10 cellular contexts compared by ENCODE assay signal in genomic region chr5:123421773-123422172, GRCh38. TPM values are rescaled to one million over a fixed set of nuclear protein-coding genes. Genes with fewer than 3 reads are reported as not detected.
DNase-seq lines count a peak whose midpoint lies in the region; ATAC-seq, FAIRE-seq and TF ChIP-seq lines count a peak whose summit lies in the region.
"Had no signal": no experiment of that assay in that cellular context is flagged by ENCODE, and none has a peak within 500 bp of the region (broad histone marks: within the 10 kb centered on the region; RNA-seq: fewer than 3 reads in every experiment).

No MANE protein-coding gene starts in this region.

- H2BK120ac ChIP-seq in mesendoderm (ENCODE audit: low read depth, low read length), result no peak overlapping the region

- H3K4me3 Mint-ChIP-seq in activated CD4-positive, alpha-beta T cell treated with anti-CD3 and anti-CD28 coated beads, Interleukin-2, amount 10 ng/mL, durations not matched to agents 24 days and 14 days, result no peak overlapping the region

- no peaks in the 10 kb centered on the region for H3K9me3 ChIP-seq in uterus

- H2BK5ac ChIP-seq in mesendoderm (ENCODE audit: low read length), result no peak overlapping the region

- no peak overlapping the region for H2BK15ac ChIP-seq in mesendoderm (replicated peaks; ENCODE audit: low read depth)

- H3K36me3 ChIP-seq in bronchial epithelial cell (ENCODE audit: control insufficient read depth, insufficient read depth, low read length), result peaks cover 1% of the 10 kb centered on the region
- no peaks in the 10 kb centered on the region for H3K36me3 ChIP-seq in mesendoderm (ENCODE audit: control insufficient read depth, insufficient read depth, low read length)
- no peaks in the 10 kb centered on the region for H3K36me3 ChIP-seq in uterus

- no peak overlapping the region for H2AK5ac ChIP-seq in mesendoderm (ENCODE audit: low read length)

- H3K4ac ChIP-seq in mesendoderm (ENCODE audit: low read depth, low read length), result no peak overlapping the region

- peaks cover 23% of the 10 kb centered on the region for H3K36me3 Mint-ChIP-seq in activated CD4-positive, alpha-beta T cell treated with anti-CD3 and anti-CD28 coated beads, Interleukin-2, amount 10 ng/mL, durations not matched to agents 24 days and 14 days (ENCODE audit: low read depth)

- TF ChIP-seq POLR2A in uterus (IDR thresholded peaks at IDR 0.05), result no peak

- no peak overlapping the region for H3K27ac ChIP-seq in mesendoderm (ENCODE audit: low read depth, low read length)
- H3K27ac ChIP-seq in uterus, result peak overlapping the region in 1 of 2 donors; percentile 86

- peak overlapping the region; percentile 92 for H3K9ac ChIP-seq in mesendoderm (ENCODE audit: low read length)

- no CpG with 5 or more reads among the region's 2 CpGs for WGBS in mesendoderm (ENCODE audit: extremely low coverage, insufficient coverage, low lambda C conversion rate)

- peaks cover 5% of the 10 kb centered on the region for H3K4me1 ChIP-seq in mesendoderm (ENCODE audit: control insufficient read depth, low read depth, low read length)
- no peaks in the 10 kb centered on the region for H3K4me1 ChIP-seq in uterus

- no peak for ATAC-seq in HG02571 (IDR thresholded peaks at IDR 0.05; ENCODE audit: unreplicated experiment)
- ATAC-seq in GM19035 (IDR thresholded peaks at IDR 0.05; ENCODE audit: unreplicated experiment), result no peak
- ATAC-seq: foreskin keratinocyte had no signal

- peak overlapping the region; percentile 18 for H3K4me2 ChIP-seq in mesendoderm (ENCODE audit: low read length)

- no peaks in the 10 kb centered on the region for H3K27me3 Mint-ChIP-seq in activated CD4-positive, alpha-beta T cell treated with anti-CD3 and anti-CD28 coated beads, Interleukin-2, amount 10 ng/mL, durations not matched to agents 24 days and 14 days

- H3K4me1 Mint-ChIP-seq in activated CD4-positive, alpha-beta T cell treated with anti-CD3 and anti-CD28 coated beads, Interleukin-2, amount 10 ng/mL, durations not matched to agents 24 days and 14 days, result peaks cover 17% of the 10 kb centered on the region

- H3K4me3 ChIP-seq in bronchial epithelial cell (ENCODE audit: low read depth, low read length) (peak overlapping the region; percentile 83), mesendoderm (ENCODE audit: low read length) (peak overlapping the region; percentile 90), uterus (peak overlapping the region; percentile 72 to 96)

- H4K5ac ChIP-seq in mesendoderm (ENCODE audit: low read length), result no peak overlapping the region

- H4K8ac ChIP-seq in mesendoderm (ENCODE audit: low read depth, low read length), result no peak overlapping the region

- peaks cover 14% of the 10 kb centered on the region for H3K79me2 ChIP-seq in mesendoderm (ENCODE audit: control insufficient read depth, insufficient read depth, low read length)

- H3K56ac ChIP-seq in mesendoderm (ENCODE audit: low read length), result peak overlapping the region; percentile 96

- DNase-seq in activated CD4-positive, alpha-beta T cell treated with anti-CD3 and anti-CD28 coated beads, Interleukin-2, amount 10 ng/mL, durations not matched to agents 24 days and 14 days, result peak; percentile 57
- no peak for DNase-seq in activated CD4-positive, alpha-beta T cell treated with anti-CD3 and anti-CD28 coated beads for 1 hour
- DNase-seq in bronchial epithelial cell (ENCODE audit: low read depth), result no peak
- no peak for DNase-seq in mesendoderm
- no peak for DNase-seq in uterus
- no peak for DNase-seq in NCI-H146 treated with DMSO at 0.1 percent for 48 hours (lab: John Stamatoyannopoulos, UW; ENCODE audit: unreplicated experiment)
- DNase-seq: stimulated activated CD4-positive, alpha-beta T cell treated with anti-CD3 and anti-CD28 coated beads, Interleukin-2, amount 100 ng/mL, for 48 hours had no signal

- H3K27me3 ChIP-seq in bronchial epithelial cell (ENCODE audit: control insufficient read depth, insufficient read depth, low read length), result no peaks in the 10 kb centered on the region
- no peaks in the 10 kb centered on the region for H3K27me3 ChIP-seq in mesendoderm (ENCODE audit: insufficient read depth, low read length, poor library complexity)
- no peaks in the 10 kb centered on the region for H3K27me3 ChIP-seq in uterus
- H3K27me3 ChIP-seq: foreskin keratinocyte had no signal

- intact Hi-C loops in activated CD4-positive, alpha-beta T cell treated with anti-CD3 and anti-CD28 coated beads, Interleukin-2, amount 10 ng/mL, durations not matched to agents 24 days and 14 days (cut with micrococcal nuclease), result loop anchor here (2.0 kb wide), 1 partner anchor 189 kb away; no protein-coding TSS in a partner anchor
- intact Hi-C loops in uterus (cut with DNase I; ENCODE audit: low total_unique reads), result no loop called here

- peaks cover 9% of the 10 kb centered on the region for H3K79me1 ChIP-seq in mesendoderm (ENCODE audit: low read length)

- H3K27ac Mint-ChIP-seq in activated CD4-positive, alpha-beta T cell treated with anti-CD3 and anti-CD28 coated beads, Interleukin-2, amount 10 ng/mL, durations not matched to agents 24 days and 14 days, result no peak overlapping the region

- TF ChIP-seq CTCF in bronchial epithelial cell (IDR thresholded peaks at IDR 0.05; ENCODE audit: insufficient read depth, low read length, severe bottlenecking) (no peak), uterus (IDR thresholded peaks at IDR 0.05) (no peak)

- H3K18ac ChIP-seq in mesendoderm (ENCODE audit: low read length), result no peak overlapping the region

- H3K9me3 Mint-ChIP-seq in activated CD4-positive, alpha-beta T cell treated with anti-CD3 and anti-CD28 coated beads, Interleukin-2, amount 10 ng/mL, durations not matched to agents 24 days and 14 days, result no peaks in the 10 kb centered on the region

- no peak for FAIRE-seq in bronchial epithelial cell (lab: Jason Lieb, UNC)

- no peak overlapping the region for H3K23ac ChIP-seq in mesendoderm (ENCODE audit: low read length)

RNA-seq across cellular contexts. Expression of gene CEP120, which starts 1.4 kb away (rescaled TPM):
- total RNA-seq in activated CD4-positive, alpha-beta T cell treated with anti-CD3 and anti-CD28 coated beads, Interleukin-2, amount 10 ng/mL, durations not matched to agents 24 days and 14 days, result 28.6 and 31.6 TPM in 2 replicates
- total RNA-seq in bronchial epithelial cell (13.8 and 15.0 TPM in 2 replicates), uterus (10 to 100 TPM; 18.2 to 55.8 (median 41.0) TPM)
- 10.3 TPM for polyA plus RNA-seq in mesendoderm (2013, experiment 1 of 2)
- 10.2 TPM for polyA plus RNA-seq in mesendoderm (2013, experiment 2 of 2)
